ENCODE assay signal across 8 cellular contexts in the genomic region with DNA sequence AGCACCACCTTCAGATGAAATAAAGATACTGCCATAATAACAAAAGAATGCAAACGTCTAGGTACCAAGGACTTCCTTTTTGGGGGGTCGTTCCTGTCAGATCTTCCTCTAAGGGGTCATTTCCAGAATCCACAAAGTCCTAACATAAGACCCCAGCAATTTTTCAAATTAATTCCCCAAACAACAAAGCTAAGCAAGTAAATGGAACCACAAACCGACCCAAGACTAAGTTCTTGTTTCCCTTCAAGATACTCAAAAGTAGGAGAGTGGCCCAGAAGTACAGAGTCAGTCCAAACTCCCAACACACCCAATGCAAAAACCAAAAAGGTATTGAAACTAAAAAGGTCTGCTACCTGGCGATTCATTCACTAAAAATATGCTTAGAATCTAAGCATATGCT. TPM values are rescaled to one million over a fixed set of nuclear protein-coding genes. Genes with fewer than 3 reads are reported as not detected.
A peak's percentile ranks its signal among the peaks of the same experiment; 100 is the strongest.
DNase-seq lines count a peak whose midpoint lies in the region; ATAC-seq and TF ChIP-seq lines count a peak whose summit lies in the region.

No MANE protein-coding gene starts in this region.

- H3K4me3 Mint-ChIP-seq in activated T-helper 1 cell treated with anti-CD3 and anti-CD28 coated beads, Interleukin-12 subunit alpha, Interleukin-12 subunit beta, Interleukin-2, Interleukin-4 antibody, amounts not matched to agents 30 ng/mL and 10 ng/mL and 1 ng/mL, durations not matched to agents 14 hours and 24 hours and 36 hours = peak overlapping the region; percentile 88

- intact Hi-C loops in activated T-helper 1 cell treated with anti-CD3 and anti-CD28 coated beads, Interleukin-12 subunit alpha, Interleukin-12 subunit beta, Interleukin-2, Interleukin-4 antibody, amounts not matched to agents 30 ng/mL and 10 ng/mL and 1 ng/mL, durations not matched to agents 14 hours and 24 hours and 36 hours (cut with micrococcal nuclease) = no loop called here

- peak overlapping the region; percentile 71 to 74 for H3K9ac ChIP-seq in stomach smooth muscle (ENCODE audit: low read length in 2 of 2)

- DNase-seq in NCI-H2227 treated with DMSO at 0.1 percent for 48 hours (lab: John Stamatoyannopoulos, UW) = peak; percentile 3
- no peak for DNase-seq in NCI-H2227 (lab: John Stamatoyannopoulos, UW; ENCODE audit: unreplicated experiment)
- DNase-seq in activated T-helper 1 cell treated with anti-CD3 and anti-CD28 coated beads, Interleukin-12 subunit alpha, Interleukin-12 subunit beta, Interleukin-2, Interleukin-4 antibody, amounts not matched to agents 30 ng/mL and 10 ng/mL and 1 ng/mL, durations not matched to agents 14 hours and 24 hours and 36 hours (ENCODE audit: low spot score) = no peak
- DNase-seq in omental fat pad (ENCODE audit: low spot score) = no peak
- DNase-seq in stimulated activated CD4-positive, alpha-beta T cell treated with anti-CD3 and anti-CD28 coated beads, Interleukin-2, amount 100 ng/mL, for 24 hours = no peak
- no peak for DNase-seq in NCI-H187 treated with DMSO at 0.1 percent for 48 hours (lab: John Stamatoyannopoulos, UW)

- TF ChIP-seq CTCF in omental fat pad (IDR thresholded peaks at IDR 0.05) = no peak

- peaks cover 35% of the 10 kb centered on the region for H3K4me1 Mint-ChIP-seq in activated T-helper 1 cell treated with anti-CD3 and anti-CD28 coated beads, Interleukin-12 subunit alpha, Interleukin-12 subunit beta, Interleukin-2, Interleukin-4 antibody, amounts not matched to agents 30 ng/mL and 10 ng/mL and 1 ng/mL, durations not matched to agents 14 hours and 24 hours and 36 hours (ENCODE audit: low read depth)

- no peak for ATAC-seq in omental fat pad (ENCODE audit: low FRiP score)

- H3K4me1 ChIP-seq in stomach smooth muscle (ENCODE audit: control insufficient read depth, insufficient read depth, low read length) = peaks cover 32% of the 10 kb centered on the region

- peaks cover 33% of the 10 kb centered on the region for H3K27me3 Mint-ChIP-seq in activated T-helper 1 cell treated with anti-CD3 and anti-CD28 coated beads, Interleukin-12 subunit alpha, Interleukin-12 subunit beta, Interleukin-2, Interleukin-4 antibody, amounts not matched to agents 30 ng/mL and 10 ng/mL and 1 ng/mL, durations not matched to agents 14 hours and 24 hours and 36 hours (ENCODE audit: insufficient read depth)

- H3K27me3 ChIP-seq in stomach smooth muscle (ENCODE audit: control insufficient read depth in 1 of 2, insufficient read depth in 2 of 2, low read length in 2 of 2) = no peaks in the 10 kb centered on the region

- H3K4me3 ChIP-seq in iPS-18c (ENCODE audit: insufficient read depth, low read depth, low read length) = peak overlapping the region; percentile 61
- H3K4me3 ChIP-seq in stomach smooth muscle (ENCODE audit: low read length in 2 of 2) = peak overlapping the region; percentile 80 to 82

- H3K9me3 ChIP-seq in iPS-18c (ENCODE audit: control insufficient read depth, insufficient read depth, low read length) = peaks cover 4% of the 10 kb centered on the region
- H3K9me3 ChIP-seq in stomach smooth muscle (ENCODE audit: control insufficient read depth in 2 of 2, low read length in 2 of 2) = no peaks in the 10 kb centered on the region

- peaks cover 0 to 2% of the 10 kb centered on the region in 2 donors for H3K36me3 ChIP-seq in stomach smooth muscle (ENCODE audit: control insufficient read depth in 2 of 2, insufficient read depth in 2 of 2, low read length in 2 of 2)

- H3K36me3 Mint-ChIP-seq in activated T-helper 1 cell treated with anti-CD3 and anti-CD28 coated beads, Interleukin-12 subunit alpha, Interleukin-12 subunit beta, Interleukin-2, Interleukin-4 antibody, amounts not matched to agents 30 ng/mL and 10 ng/mL and 1 ng/mL, durations not matched to agents 14 hours and 24 hours and 36 hours (ENCODE audit: low read depth) = peaks cover 8% of the 10 kb centered on the region

- H3K27ac Mint-ChIP-seq in activated T-helper 1 cell treated with anti-CD3 and anti-CD28 coated beads, Interleukin-12 subunit alpha, Interleukin-12 subunit beta, Interleukin-2, Interleukin-4 antibody, amounts not matched to agents 30 ng/mL and 10 ng/mL and 1 ng/mL, durations not matched to agents 14 hours and 24 hours and 36 hours = no peak overlapping the region

- no peaks in the 10 kb centered on the region for H3K9me3 Mint-ChIP-seq in activated T-helper 1 cell treated with anti-CD3 and anti-CD28 coated beads, Interleukin-12 subunit alpha, Interleukin-12 subunit beta, Interleukin-2, Interleukin-4 antibody, amounts not matched to agents 30 ng/mL and 10 ng/mL and 1 ng/mL, durations not matched to agents 14 hours and 24 hours and 36 hours

- peak overlapping the region; percentile 60 for H3K27ac ChIP-seq in stomach smooth muscle (ENCODE audit: low read length)

RNA-seq across cellular contexts. Expression of a gene that starts 1.2 kb away (rescaled TPM):
- total RNA-seq in activated T-helper 1 cell treated with anti-CD3 and anti-CD28 coated beads, Interleukin-12 subunit alpha, Interleukin-12 subunit beta, Interleukin-2, Interleukin-4 antibody, amounts not matched to agents 30 ng/mL and 10 ng/mL and 1 ng/mL, durations not matched to agents 14 hours and 24 hours and 36 hours = 15.8 and 16.8 TPM in 2 replicates
- total RNA-seq in omental fat pad = 100 to 1,000 TPM in 1 of 4 donors, 10 to 100 TPM in 3; 69.3 to 100 (median 84.7) TPM
